Comparison of ENCODE assay signal across 2 cellular contexts in genomic region chr3:102665183-102665582, GRCh38.
TF ChIP-seq lines count a peak whose summit lies in the region.

No MANE protein-coding gene starts in this region.

TF ChIP-seq in liver, 16 proteins besides CTCF, POLR2A, EP300 and RAD21 (continued from another document):
- no peak for TF ChIP-seq REST (IDR thresholded peaks at IDR 0.05)
- no peak for TF ChIP-seq FOXA2 (IDR thresholded peaks at IDR 0.05)
- TF ChIP-seq ZBTB33 (IDR thresholded peaks at IDR 0.05) = no peak
- TF ChIP-seq, protein P1, sequence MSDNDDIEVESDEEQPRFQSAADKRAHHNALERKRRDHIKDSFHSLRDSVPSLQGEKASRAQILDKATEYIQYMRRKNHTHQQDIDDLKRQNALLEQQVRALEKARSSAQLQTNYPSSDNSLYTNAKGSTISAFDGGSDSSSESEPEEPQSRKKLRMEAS (IDR thresholded peaks at IDR 0.05) = no peak
- TF ChIP-seq HNF4A (conservative IDR thresholded peaks at IDR 0.05) = peak in 1 of 2 donors; percentile 87

TF ChIP-seq in HepG2, 621 proteins besides CTCF, POLR2A, EP300 and RAD21 (continued from another document):
- TF ChIP-seq, protein P2, sequence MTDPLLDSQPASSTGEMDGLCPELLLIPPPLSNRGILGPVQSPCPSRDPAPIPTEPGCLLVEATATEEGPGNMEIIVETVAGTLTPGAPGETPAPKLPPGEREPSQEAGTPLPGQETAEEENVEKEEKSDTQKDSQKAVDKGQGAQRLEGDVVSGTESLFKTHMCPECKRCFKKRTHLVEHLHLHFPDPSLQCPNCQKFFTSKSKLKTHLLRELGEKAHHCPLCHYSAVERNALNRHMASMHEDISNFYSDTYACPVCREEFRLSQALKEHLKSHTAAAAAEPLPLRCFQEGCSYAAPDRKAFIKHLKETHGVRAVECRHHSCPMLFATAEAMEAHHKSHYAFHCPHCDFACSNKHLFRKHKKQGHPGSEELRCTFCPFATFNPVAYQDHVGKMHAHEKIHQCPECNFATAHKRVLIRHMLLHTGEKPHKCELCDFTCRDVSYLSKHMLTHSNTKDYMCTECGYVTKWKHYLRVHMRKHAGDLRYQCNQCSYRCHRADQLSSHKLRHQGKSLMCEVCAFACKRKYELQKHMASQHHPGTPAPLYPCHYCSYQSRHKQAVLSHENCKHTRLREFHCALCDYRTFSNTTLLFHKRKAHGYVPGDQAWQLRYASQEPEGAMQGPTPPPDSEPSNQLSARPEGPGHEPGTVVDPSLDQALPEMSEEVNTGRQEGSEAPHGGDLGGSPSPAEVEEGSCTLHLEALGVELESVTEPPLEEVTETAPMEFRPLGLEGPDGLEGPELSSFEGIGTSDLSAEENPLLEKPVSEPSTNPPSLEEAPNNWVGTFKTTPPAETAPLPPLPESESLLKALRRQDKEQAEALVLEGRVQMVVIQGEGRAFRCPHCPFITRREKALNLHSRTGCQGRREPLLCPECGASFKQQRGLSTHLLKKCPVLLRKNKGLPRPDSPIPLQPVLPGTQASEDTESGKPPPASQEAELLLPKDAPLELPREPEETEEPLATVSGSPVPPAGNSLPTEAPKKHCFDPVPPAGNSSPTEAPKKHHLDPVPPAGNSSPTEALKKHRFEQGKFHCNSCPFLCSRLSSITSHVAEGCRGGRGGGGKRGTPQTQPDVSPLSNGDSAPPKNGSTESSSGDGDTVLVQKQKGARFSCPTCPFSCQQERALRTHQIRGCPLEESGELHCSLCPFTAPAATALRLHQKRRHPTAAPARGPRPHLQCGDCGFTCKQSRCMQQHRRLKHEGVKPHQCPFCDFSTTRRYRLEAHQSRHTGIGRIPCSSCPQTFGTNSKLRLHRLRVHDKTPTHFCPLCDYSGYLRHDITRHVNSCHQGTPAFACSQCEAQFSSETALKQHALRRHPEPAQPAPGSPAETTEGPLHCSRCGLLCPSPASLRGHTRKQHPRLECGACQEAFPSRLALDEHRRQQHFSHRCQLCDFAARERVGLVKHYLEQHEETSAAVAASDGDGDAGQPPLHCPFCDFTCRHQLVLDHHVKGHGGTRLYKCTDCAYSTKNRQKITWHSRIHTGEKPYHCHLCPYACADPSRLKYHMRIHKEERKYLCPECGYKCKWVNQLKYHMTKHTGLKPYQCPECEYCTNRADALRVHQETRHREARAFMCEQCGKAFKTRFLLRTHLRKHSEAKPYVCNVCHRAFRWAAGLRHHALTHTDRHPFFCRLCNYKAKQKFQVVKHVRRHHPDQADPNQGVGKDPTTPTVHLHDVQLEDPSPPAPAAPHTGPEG (CRISPR knock-in tag; IDR thresholded peaks at IDR 0.05) = no peak
- TF ChIP-seq ARNT (IDR thresholded peaks at IDR 0.05) (no peak), ZNF318 (CRISPR knock-in tag; IDR thresholded peaks at IDR 0.05) (no peak), NR2F6 (IDR thresholded peaks at IDR 0.05) (no peak), NR2F6 (CRISPR knock-in tag; IDR thresholded peaks at IDR 0.05) (no peak), SMARCE1 (IDR thresholded peaks at IDR 0.05; ENCODE audit: borderline replicate concordance) (no peak), ZNF766 (CRISPR knock-in tag; IDR thresholded peaks at IDR 0.05; ENCODE audit: borderline replicate concordance) (no peak), TOPORS (CRISPR knock-in tag; IDR thresholded peaks at IDR 0.05) (no peak), ZSCAN30 (CRISPR knock-in tag; IDR thresholded peaks at IDR 0.05) (no peak), ZKSCAN1 (IDR thresholded peaks at IDR 0.05; ENCODE audit: low read length) (no peak), FOXK2 (IDR thresholded peaks at IDR 0.05) (no peak), KDM5A (IDR thresholded peaks at IDR 0.05; ENCODE audit: borderline replicate concordance, low read length) (no peak), JARID2 (CRISPR knock-in tag; IDR thresholded peaks at IDR 0.05; ENCODE audit: insufficient replicate concordance) (no peak), ZNF615 (CRISPR knock-in tag; IDR thresholded peaks at IDR 0.05; ENCODE audit: borderline replicate concordance) (no peak), ZNF292 (CRISPR knock-in tag; IDR thresholded peaks at IDR 0.05; ENCODE audit: borderline replicate concordance, low read depth) (no peak)
- TF ChIP-seq, protein P3, sequence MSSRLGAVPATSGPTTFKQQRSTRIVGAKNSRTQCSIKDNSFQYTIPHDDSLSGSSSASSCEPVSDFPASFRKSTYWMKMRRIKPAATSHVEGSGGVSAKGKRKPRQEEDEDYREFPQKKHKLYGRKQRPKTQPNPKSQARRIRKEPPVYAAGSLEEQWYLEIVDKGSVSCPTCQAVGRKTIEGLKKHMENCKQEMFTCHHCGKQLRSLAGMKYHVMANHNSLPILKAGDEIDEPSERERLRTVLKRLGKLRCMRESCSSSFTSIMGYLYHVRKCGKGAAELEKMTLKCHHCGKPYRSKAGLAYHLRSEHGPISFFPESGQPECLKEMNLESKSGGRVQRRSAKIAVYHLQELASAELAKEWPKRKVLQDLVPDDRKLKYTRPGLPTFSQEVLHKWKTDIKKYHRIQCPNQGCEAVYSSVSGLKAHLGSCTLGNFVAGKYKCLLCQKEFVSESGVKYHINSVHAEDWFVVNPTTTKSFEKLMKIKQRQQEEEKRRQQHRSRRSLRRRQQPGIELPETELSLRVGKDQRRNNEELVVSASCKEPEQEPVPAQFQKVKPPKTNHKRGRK (CRISPR knock-in tag; IDR thresholded peaks at IDR 0.05) = no peak
